Comparison of ENCODE assay signal across 1 cellular context in the genomic region with DNA sequence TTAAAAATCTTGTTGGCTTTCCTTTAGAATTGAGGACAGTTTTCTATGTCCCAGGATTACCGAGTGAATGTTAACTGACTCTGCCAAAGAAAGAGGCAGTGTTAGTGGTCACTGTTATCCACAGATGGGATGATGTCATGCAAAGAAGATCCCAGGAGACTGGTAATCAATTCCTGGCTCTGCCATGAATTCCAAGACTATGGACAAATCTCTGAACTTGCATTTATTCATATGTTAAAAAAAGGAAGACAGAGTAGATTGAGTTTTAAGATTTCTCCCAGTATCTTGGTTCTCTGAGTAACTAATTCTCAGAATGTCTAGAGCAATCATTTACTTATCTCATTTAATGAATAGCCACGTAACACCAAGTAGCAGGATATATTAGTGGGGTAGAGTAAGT.
TF ChIP-seq lines count a peak whose summit lies in the region.

No MANE protein-coding gene starts in this region.

TF ChIP-seq in GM23338, 12 proteins besides CTCF, POLR2A, EP300 and RAD21 (continued from another document):
- TF ChIP-seq, protein P1, sequence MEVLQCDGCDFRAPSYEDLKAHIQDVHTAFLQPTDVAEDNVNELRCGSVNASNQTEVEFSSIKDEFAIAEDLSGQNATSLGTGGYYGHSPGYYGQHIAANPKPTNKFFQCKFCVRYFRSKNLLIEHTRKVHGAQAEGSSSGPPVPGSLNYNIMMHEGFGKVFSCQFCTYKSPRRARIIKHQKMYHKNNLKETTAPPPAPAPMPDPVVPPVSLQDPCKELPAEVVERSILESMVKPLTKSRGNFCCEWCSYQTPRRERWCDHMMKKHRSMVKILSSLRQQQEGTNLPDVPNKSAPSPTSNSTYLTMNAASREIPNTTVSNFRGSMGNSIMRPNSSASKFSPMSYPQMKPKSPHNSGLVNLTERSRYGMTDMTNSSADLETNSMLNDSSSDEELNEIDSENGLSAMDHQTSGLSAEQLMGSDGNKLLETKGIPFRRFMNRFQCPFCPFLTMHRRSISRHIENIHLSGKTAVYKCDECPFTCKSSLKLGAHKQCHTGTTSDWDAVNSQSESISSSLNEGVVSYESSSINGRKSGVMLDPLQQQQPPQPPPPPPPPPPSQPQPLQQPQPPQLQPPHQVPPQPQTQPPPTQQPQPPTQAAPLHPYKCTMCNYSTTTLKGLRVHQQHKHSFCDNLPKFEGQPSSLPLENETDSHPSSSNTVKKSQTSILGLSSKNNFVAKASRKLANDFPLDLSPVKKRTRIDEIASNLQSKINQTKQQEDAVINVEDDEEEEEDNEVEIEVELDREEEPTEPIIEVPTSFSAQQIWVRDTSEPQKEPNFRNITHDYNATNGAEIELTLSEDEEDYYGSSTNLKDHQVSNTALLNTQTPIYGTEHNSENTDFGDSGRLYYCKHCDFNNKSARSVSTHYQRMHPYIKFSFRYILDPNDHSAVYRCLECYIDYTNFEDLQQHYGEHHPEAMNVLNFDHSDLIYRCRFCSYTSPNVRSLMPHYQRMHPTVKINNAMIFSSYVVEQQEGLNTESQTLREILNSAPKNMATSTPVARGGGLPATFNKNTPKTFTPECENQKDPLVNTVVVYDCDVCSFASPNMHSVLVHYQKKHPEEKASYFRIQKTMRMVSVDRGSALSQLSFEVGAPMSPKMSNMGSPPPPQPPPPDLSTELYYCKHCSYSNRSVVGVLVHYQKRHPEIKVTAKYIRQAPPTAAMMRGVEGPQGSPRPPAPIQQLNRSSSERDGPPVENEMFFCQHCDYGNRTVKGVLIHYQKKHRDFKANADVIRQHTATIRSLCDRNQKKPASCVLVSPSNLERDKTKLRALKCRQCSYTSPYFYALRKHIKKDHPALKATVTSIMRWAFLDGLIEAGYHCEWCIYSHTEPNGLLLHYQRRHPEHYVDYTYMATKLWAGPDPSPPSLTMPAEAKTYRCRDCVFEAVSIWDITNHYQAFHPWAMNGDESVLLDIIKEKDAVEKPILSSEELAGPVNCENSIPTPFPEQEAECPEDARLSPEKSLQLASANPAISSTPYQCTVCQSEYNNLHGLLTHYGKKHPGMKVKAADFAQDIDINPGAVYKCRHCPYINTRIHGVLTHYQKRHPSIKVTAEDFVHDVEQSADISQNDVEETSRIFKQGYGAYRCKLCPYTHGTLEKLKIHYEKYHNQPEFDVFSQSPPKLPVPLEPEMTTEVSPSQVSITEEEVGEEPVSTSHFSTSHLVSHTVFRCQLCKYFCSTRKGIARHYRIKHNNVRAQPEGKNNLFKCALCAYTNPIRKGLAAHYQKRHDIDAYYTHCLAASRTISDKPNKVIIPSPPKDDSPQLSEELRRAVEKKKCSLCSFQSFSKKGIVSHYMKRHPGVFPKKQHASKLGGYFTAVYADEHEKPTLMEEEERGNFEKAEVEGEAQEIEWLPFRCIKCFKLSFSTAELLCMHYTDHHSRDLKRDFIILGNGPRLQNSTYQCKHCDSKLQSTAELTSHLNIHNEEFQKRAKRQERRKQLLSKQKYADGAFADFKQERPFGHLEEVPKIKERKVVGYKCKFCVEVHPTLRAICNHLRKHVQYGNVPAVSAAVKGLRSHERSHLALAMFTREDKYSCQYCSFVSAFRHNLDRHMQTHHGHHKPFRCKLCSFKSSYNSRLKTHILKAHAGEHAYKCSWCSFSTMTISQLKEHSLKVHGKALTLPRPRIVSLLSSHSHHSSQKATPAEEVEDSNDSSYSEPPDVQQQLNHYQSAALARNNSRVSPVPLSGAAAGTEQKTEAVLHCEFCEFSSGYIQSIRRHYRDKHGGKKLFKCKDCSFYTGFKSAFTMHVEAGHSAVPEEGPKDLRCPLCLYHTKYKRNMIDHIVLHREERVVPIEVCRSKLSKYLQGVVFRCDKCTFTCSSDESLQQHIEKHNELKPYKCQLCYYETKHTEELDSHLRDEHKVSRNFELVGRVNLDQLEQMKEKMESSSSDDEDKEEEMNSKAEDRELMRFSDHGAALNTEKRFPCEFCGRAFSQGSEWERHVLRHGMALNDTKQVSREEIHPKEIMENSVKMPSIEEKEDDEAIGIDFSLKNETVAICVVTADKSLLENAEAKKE (CRISPR knock-in tag; IDR thresholded peaks at IDR 0.05) = no peak
